In the genomic region with DNA sequence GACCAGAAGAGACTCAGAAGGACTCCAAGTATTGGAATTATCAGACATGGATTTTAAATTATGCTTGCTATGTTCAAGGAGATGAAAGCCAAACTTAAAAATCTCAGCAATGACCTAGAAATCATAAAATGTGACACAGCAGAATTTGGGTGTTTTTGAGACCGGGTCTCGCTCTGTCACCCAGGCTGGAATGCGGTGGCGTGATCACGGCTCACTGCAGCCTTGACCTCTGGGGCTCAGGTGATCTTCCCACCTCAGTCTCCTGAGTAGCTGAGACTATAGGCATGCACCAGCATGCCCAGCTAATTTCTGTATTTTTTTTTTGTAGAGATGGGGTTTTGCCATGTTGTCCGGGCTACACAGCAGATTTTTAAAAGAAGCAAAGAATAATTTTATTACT, we compare ENCODE assay signal across 27 cellular contexts. TPM values are rescaled to one million over a fixed set of nuclear protein-coding genes. Genes with fewer than 3 reads are reported as not detected.
DNase-seq lines count a peak whose midpoint lies in the region; ATAC-seq and TF ChIP-seq lines count a peak whose summit lies in the region.
"Had no signal": no experiment of that assay in that cellular context is flagged by ENCODE, and none has a peak within 500 bp of the region (broad histone marks: within the 10 kb centered on the region; RNA-seq: fewer than 3 reads in every experiment).

No MANE protein-coding gene starts in this region.

- H2AK9ac ChIP-seq in IMR-90 (replicated peaks; ENCODE audit: low read depth, low read length, poor library complexity): no peak overlapping the region

- H3K18ac ChIP-seq in IMR-90 (ENCODE audit: low read depth, low read length): peak overlapping the region; percentile 57; the same call in 1 of the 2 replicates

- H3K4me1 ChIP-seq in IMR-90 (ENCODE audit: control insufficient read depth, insufficient read depth, low read length): no peaks in the 10 kb centered on the region; the same call in 1 of the 2 replicates
- H3K4me1 ChIP-seq: left ventricle myocardium inferior had no signal

- no peak overlapping the region for H3K4me3 ChIP-seq in IMR-90 (ENCODE audit: insufficient read depth, low read depth, low read length)
- H3K4me3 ChIP-seq: left ventricle myocardium inferior, skin epidermis, thoracic aorta had no signal

- H3K36me3 Mint-ChIP-seq in Calu3 (ENCODE audit: insufficient read depth, unreplicated experiment): peaks cover 4% of the 10 kb centered on the region
- H3K36me3 Mint-ChIP-seq in nephron progenitor cell (ENCODE audit: low read depth): no peaks in the 10 kb centered on the region
- H3K36me3 Mint-ChIP-seq: stimulated activated memory B cell treated with anti-CD40 and anti-IgM and Interleukin-4, amounts not matched to agents 10 μg/mL and 1 μg/mL and 100 μg/mL, for 72 hours had no signal

- no peaks in the 10 kb centered on the region for H3K9me1 ChIP-seq in IMR-90 (ENCODE audit: insufficient read depth, low read length)

- POLR2A ChIA-PET in IMR-90 (lab: Charles Lee; ENCODE audit: unreplicated experiment): no interaction called here

- TF ChIP-seq RAD21 in IMR-90 (IDR thresholded peaks at IDR 0.05; ENCODE audit: low read length): no peak

- H2BK120ac ChIP-seq in IMR-90 (ENCODE audit: low read depth, low read length): no peak overlapping the region

- H3K9me3 ChIP-seq in IMR-90 (ENCODE audit: control insufficient read depth, insufficient read depth, low read length): no peaks in the 10 kb centered on the region
- H3K9me3 ChIP-seq: left ventricle myocardium inferior, thoracic aorta had no signal

- H4K8ac ChIP-seq in IMR-90 (ENCODE audit: low read depth in 2 of 2, low read length in 2 of 2): no peak overlapping the region; a peak in 1 of 4 replicates

- H3K36me3 ChIP-seq in IMR-90 (ENCODE audit: control insufficient read depth, insufficient read depth, low read length): no peaks in the 10 kb centered on the region
- H3K36me3 ChIP-seq: left ventricle myocardium inferior, thoracic aorta had no signal

- no peak overlapping the region for H2AFZ ChIP-seq in IMR-90 (replicated peaks; ENCODE audit: low read length, poor library complexity)

- in situ Hi-C loops in IMR-90 (cut with MboI; ENCODE audit: low sequenced_read_pairs): no loop called here

- intact Hi-C loops in Calu3 (cut with micrococcal nuclease; ENCODE audit: unreplicated experiment) (no loop called here), IMR-90 (cut with micrococcal nuclease) (no loop called here)

- H3K79me1 ChIP-seq in IMR-90 (ENCODE audit: low read depth in 1 of 2, low read length in 2 of 2): peaks cover 0 to 11% of the 10 kb centered on the region in 2 experiments; a peak in 3 of 4 replicates

- no peak overlapping the region for H4K5ac ChIP-seq in IMR-90 (ENCODE audit: low read depth, low read length)

- WGBS in IMR-90 (ENCODE audit: extremely low coverage in 2 of 2, insufficient read length in 1 of 2), 2 experiments: 83% methylated on average over 5 of the region's 6 CpGs; no CpG with 5 or more reads in 1 of the 2 experiments

- H3K27ac Mint-ChIP-seq in Calu3 (ENCODE audit: unreplicated experiment) (peak overlapping the region; percentile 66), nephron progenitor cell (peak overlapping the region; percentile 12)
- H3K27ac Mint-ChIP-seq: activated naive CD4-positive, alpha-beta T cell treated with anti-CD3 and anti-CD28 coated beads, Interleukin-2, amount 50 U/mL, for 72 hours; activated T-helper 1 cell treated with anti-CD3 and anti-CD28 coated beads, Interleukin-12 subunit alpha, Interleukin-12 subunit beta, Interleukin-2, Interleukin-4 antibody, amounts not matched to agents 30 ng/mL and 10 ng/mL and 1 ng/mL, durations not matched to agents 14 hours and 24 hours and 36 hours; CD8-positive, alpha-beta T cell; progenitor cell of endocrine pancreas; stimulated activated memory B cell treated with anti-CD40 and anti-IgM and Interleukin-4, amounts not matched to agents 10 μg/mL and 1 μg/mL and 100 μg/mL, for 72 hours; T-cell had no signal

- H3K4me1 Mint-ChIP-seq in Calu3 (ENCODE audit: low read depth, unreplicated experiment) (peaks cover 26% of the 10 kb centered on the region), nephron progenitor cell (peaks cover 12% of the 10 kb centered on the region)

- no peak overlapping the region for H2BK15ac ChIP-seq in IMR-90 (ENCODE audit: low read depth, low read length)

- TF ChIP-seq POLR2A in IMR-90 (IDR thresholded peaks at IDR 0.05; ENCODE audit: low read depth, low read length): no peak

- no peak for ATAC-seq in IMR-90 (ENCODE audit: low read depth)
- no peak for ATAC-seq in HG03135 (IDR thresholded peaks at IDR 0.05; ENCODE audit: unreplicated experiment)
- no peak for ATAC-seq in GM21786 (IDR thresholded peaks at IDR 0.05; ENCODE audit: unreplicated experiment)
- ATAC-seq: CD8-positive, alpha-beta T cell; stimulated activated memory B cell treated with anti-CD40 and anti-IgM and Interleukin-4, amounts not matched to agents 10 μg/mL and 1 μg/mL and 100 μg/mL, for 72 hours; T-cell had no signal

- no peak overlapping the region for H4K91ac ChIP-seq in IMR-90 (ENCODE audit: insufficient read depth, low read depth, low read length)

- no peak overlapping the region for H3K4ac ChIP-seq in IMR-90 (ENCODE audit: low read depth, low read length)

- CTCF ChIA-PET in Calu3 (lab: Charles Lee) (interaction anchor here (0.6 kb wide), 1 partner anchor 44 kb away, joined by 3 read pairs; no protein-coding TSS in a partner anchor), IMR-90 (lab: Yijun Ruan, JAX) (interaction anchor here (1.5 kb wide), 1 partner anchor 12 kb away, joined by 4 read pairs; no protein-coding TSS in a partner anchor)

- no peaks in the 10 kb centered on the region for H4K20me1 ChIP-seq in IMR-90 (ENCODE audit: insufficient read depth, low read length)

- peak overlapping the region; percentile 45; the same call in 1 of the 2 replicates for H3K27ac ChIP-seq in IMR-90 (ENCODE audit: insufficient read depth, low read length)
- peak overlapping the region; percentile 90 for H3K27ac ChIP-seq in epithelial cell of prostate
- H3K27ac ChIP-seq: left ventricle myocardium inferior, thoracic aorta had no signal

- H2BK5ac ChIP-seq in IMR-90 (ENCODE audit: low read depth, low read length, poor library complexity, severe bottlenecking): peak overlapping the region; percentile 59

- no peak overlapping the region for H2BK20ac ChIP-seq in IMR-90 (ENCODE audit: low read depth, low read length)

- no peaks in the 10 kb centered on the region for H3K27me3 ChIP-seq in IMR-90 (ENCODE audit: control insufficient read depth, insufficient read depth, low read length)

- TF ChIP-seq CTCF in Calu3 (IDR thresholded peaks at IDR 0.05; ENCODE audit: unreplicated experiment) (no peak), IMR-90 (conservative IDR thresholded peaks at IDR 0.05; ENCODE audit: low read depth, low read length) (no peak), nephron progenitor cell (IDR thresholded peaks at IDR 0.05) (no peak)

- H3K23ac ChIP-seq in IMR-90 (ENCODE audit: low read depth, low read length): no peak overlapping the region

- no peaks in the 10 kb centered on the region for H3K27me3 Mint-ChIP-seq in Calu3 (ENCODE audit: unreplicated experiment)
- no peaks in the 10 kb centered on the region for H3K27me3 Mint-ChIP-seq in nephron progenitor cell (ENCODE audit: low read depth, poor library complexity)
- H3K27me3 Mint-ChIP-seq: progenitor cell of endocrine pancreas; stimulated activated memory B cell treated with anti-CD40 and anti-IgM and Interleukin-4, amounts not matched to agents 10 μg/mL and 1 μg/mL and 100 μg/mL, for 72 hours; T-cell had no signal

- no peak overlapping the region; the same call in 1 of the 2 replicates for H2AK5ac ChIP-seq in IMR-90 (ENCODE audit: low read depth, low read length)

- H3K56ac ChIP-seq in IMR-90 (ENCODE audit: extremely low read depth, insufficient read depth, low read length): no peak overlapping the region

- H3K9me3 Mint-ChIP-seq in Calu3 (ENCODE audit: low read depth, unreplicated experiment): no peaks in the 10 kb centered on the region
- H3K9me3 Mint-ChIP-seq in nephron progenitor cell: peaks cover 31% of the 10 kb centered on the region
- H3K9me3 Mint-ChIP-seq: activated naive CD4-positive, alpha-beta T cell treated with anti-CD3 and anti-CD28 coated beads, Interleukin-2, amount 50 U/mL, for 72 hours; activated T-helper 1 cell treated with anti-CD3 and anti-CD28 coated beads, Interleukin-12 subunit alpha, Interleukin-12 subunit beta, Interleukin-2, Interleukin-4 antibody, amounts not matched to agents 30 ng/mL and 10 ng/mL and 1 ng/mL, durations not matched to agents 14 hours and 24 hours and 36 hours; CD8-positive, alpha-beta T cell; stimulated activated memory B cell treated with anti-CD40 and anti-IgM and Interleukin-4, amounts not matched to agents 10 μg/mL and 1 μg/mL and 100 μg/mL, for 72 hours; T-cell had no signal

- H3K9ac ChIP-seq in IMR-90 (ENCODE audit: low read depth, low read length): no peak overlapping the region

- BruUV-seq in Calu3 (replicated peaks; lab: Mats Ljungman, UMichigan): no TSS peak
- BruUV-seq in IMR-90 (replicated peaks; lab: Mats Ljungman, UMichigan): no TSS peak

- H3K14ac ChIP-seq in IMR-90 (replicated peaks; ENCODE audit: low read depth, low read length): no peak overlapping the region

- dilution Hi-C loops in IMR-90 (cut with HindIII; ENCODE audit: low sequenced_read_pairs, unreplicated experiment): no loop called here

- H3K4me3 Mint-ChIP-seq in Calu3 (ENCODE audit: low read depth, unreplicated experiment): peak overlapping the region; percentile 61
- H3K4me3 Mint-ChIP-seq in nephron progenitor cell: no peak overlapping the region
- H3K4me3 Mint-ChIP-seq: activated T-helper 1 cell treated with anti-CD3 and anti-CD28 coated beads, Interleukin-12 subunit alpha, Interleukin-12 subunit beta, Interleukin-2, Interleukin-4 antibody, amounts not matched to agents 30 ng/mL and 10 ng/mL and 1 ng/mL, durations not matched to agents 14 hours and 24 hours and 36 hours; CD8-positive, alpha-beta T cell; neural crest cell; stimulated activated memory B cell treated with anti-CD40 and anti-IgM and Interleukin-4, amounts not matched to agents 10 μg/mL and 1 μg/mL and 100 μg/mL, for 72 hours; T-cell had no signal

- no peak for DNase-seq in Calu3
- no peak for DNase-seq in IMR-90
- DNase-seq in epithelial cell of prostate (ENCODE audit: low read depth, low spot score): no peak
- DNase-seq in nephron progenitor cell: no peak
- no peak for DNase-seq in SW 1271 (lab: John Stamatoyannopoulos, UW)
- DNase-seq: activated CD8-positive, alpha-beta memory T cell treated with anti-CD3 and anti-CD28 coated beads for 24 hours; AML-193; CD8-positive, alpha-beta T cell; DMS53; GF-D8; Kasumi-1; left ventricle myocardium inferior; midbrain; NCI-H187 treated with DMSO at 0.1 percent for 48 hours; NCI-H2227 treated with DMSO at 0.1 percent for 48 hours; NCI-H82; SHP77; T-cell had no signal

- H3K4me2 ChIP-seq in IMR-90 (ENCODE audit: low read depth, low read length): no peak overlapping the region; the same call in 1 of the 2 replicates

TF ChIP-seq in IMR-90, 13 proteins besides CTCF, POLR2A, EP300 and RAD21 (continues in another document):
- no peak for TF ChIP-seq MAZ (IDR thresholded peaks at IDR 0.05; ENCODE audit: borderline replicate concordance, low read depth, low read length)

RNA-seq across cellular contexts. Expression of gene TAB3, which starts 12.7 kb away (rescaled TPM):
- total RNA-seq in Calu3 (2022) (30.9 and 32.9 TPM in 2 replicates), IMR-90 (2012; rRNA removed) (4.7 and 6.1 TPM in 2 replicates)
- 6.0 and 6.4 TPM in 2 replicates for polyA plus RNA-seq in IMR-90 (2012; rRNA removed)
- polyA plus RNA-seq in IMR-90 (2012; cell fraction: cytosol; rRNA removed): 2.3 and 3.2 TPM in 2 replicates
- polyA plus RNA-seq in IMR-90 (2012; cell fraction: nucleus; rRNA removed; ENCODE audit: low replicate concordance): 4.3 and 21.7 TPM in 2 replicates
